8 cellular contexts compared by ENCODE assay signal in the genomic region with DNA sequence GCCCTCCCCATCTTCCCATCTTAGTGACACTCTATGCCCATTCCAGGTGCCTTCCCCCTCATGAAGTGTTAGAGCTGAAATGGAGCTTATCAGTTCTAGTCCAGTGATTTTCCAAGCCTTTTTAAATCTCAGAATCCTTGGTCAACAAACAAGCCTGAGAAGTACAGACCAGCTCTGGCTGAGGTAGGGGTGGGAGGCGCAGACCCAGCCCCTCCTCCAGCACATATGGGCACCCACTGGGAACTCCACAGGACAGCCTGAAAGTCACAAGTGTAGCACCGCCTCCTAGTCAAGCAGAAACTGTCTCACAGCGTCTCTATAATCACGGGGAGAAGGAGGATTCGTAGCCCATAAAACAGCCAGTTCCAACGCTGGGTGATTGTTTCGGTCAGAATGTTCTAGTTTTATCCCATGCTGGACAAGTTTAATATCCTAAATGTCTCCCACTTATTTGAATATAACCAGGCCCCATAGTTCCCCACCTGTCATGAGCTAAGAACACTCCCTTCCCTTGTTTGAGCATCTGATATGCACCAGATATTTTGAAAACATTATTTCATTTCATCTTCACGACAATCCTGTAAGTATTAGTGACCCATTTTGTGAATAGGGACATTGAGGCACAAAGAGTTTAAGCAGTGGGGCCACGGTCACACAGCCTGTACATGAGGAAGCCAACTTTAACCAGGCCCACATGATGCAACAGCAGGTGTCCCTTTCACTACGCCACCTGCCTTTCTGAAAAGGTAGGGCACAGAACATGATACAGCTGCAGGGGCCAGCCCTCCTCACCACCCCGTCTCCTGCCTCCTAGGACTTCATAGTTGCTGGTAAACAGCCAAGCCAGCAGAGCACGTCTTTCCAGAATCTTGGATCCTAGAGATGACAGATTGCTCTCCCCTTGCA. TPM values are rescaled to one million over a fixed set of nuclear protein-coding genes. Genes with fewer than 3 reads are reported as not detected.
DNase-seq lines count a peak whose midpoint lies in the region; ATAC-seq and TF ChIP-seq lines count a peak whose summit lies in the region.

No MANE protein-coding gene starts in this region.

- TF ChIP-seq POLR2A in ovary (IDR thresholded peaks at IDR 0.05): no peak

- H3K4me3 ChIP-seq in ovary: no peak overlapping the region

- no peak overlapping the region for H3K4me3 Mint-ChIP-seq in activated T-cell treated with anti-CD3 and anti-CD28 coated beads, Interleukin-2, amount 50 U/mL, for 24 hours
- no peak overlapping the region for H3K4me3 Mint-ChIP-seq in osteocyte (ENCODE audit: unreplicated experiment)

- 88 to 92% (median 89%) methylated on average over 11 to 12 of the region's 12 CpGs for WGBS in ovary, 3 donors

- no peaks in the 10 kb centered on the region for H3K9me3 Mint-ChIP-seq in activated T-cell treated with anti-CD3 and anti-CD28 coated beads, Interleukin-2, amount 50 U/mL, for 24 hours
- no peaks in the 10 kb centered on the region for H3K9me3 Mint-ChIP-seq in osteocyte (ENCODE audit: unreplicated experiment)

- peak; percentile 79 for ATAC-seq in HG02852 (IDR thresholded peaks at IDR 0.05; ENCODE audit: unreplicated experiment)

- H3K27ac ChIP-seq in caudate nucleus (ENCODE audit: low read depth, low read length) (peak overlapping the region; percentile 74), ovary (no peak overlapping the region)

- intact Hi-C loops in ovary (cut with DNase I): loop anchor here in 1 of 4 donors (2.0 kb wide), 1 partner anchor 47 kb away; no protein-coding TSS in a partner anchor

- H3K27me3 Mint-ChIP-seq in activated T-cell treated with anti-CD3 and anti-CD28 coated beads, Interleukin-2, amount 50 U/mL, for 24 hours: no peaks in the 10 kb centered on the region
- H3K27me3 Mint-ChIP-seq in osteocyte (ENCODE audit: unreplicated experiment): no peaks in the 10 kb centered on the region

- peaks cover 53% of the 10 kb centered on the region for H3K4me1 Mint-ChIP-seq in activated T-cell treated with anti-CD3 and anti-CD28 coated beads, Interleukin-2, amount 50 U/mL, for 24 hours (ENCODE audit: low read depth)
- H3K4me1 Mint-ChIP-seq in osteocyte (ENCODE audit: unreplicated experiment): peaks cover 39% of the 10 kb centered on the region

- peaks cover 6% of the 10 kb centered on the region for H3K4me1 ChIP-seq in ovary (ENCODE audit: insufficient read depth)

- TF ChIP-seq EP300 in ovary (IDR thresholded peaks at IDR 0.05): no peak

- peak overlapping the region; percentile 51 for H3K27ac Mint-ChIP-seq in activated T-cell treated with anti-CD3 and anti-CD28 coated beads, Interleukin-2, amount 50 U/mL, for 24 hours
- H3K27ac Mint-ChIP-seq in osteocyte (ENCODE audit: unreplicated experiment): peak overlapping the region; percentile 59

- peaks cover 87% of the 10 kb centered on the region for H3K36me3 Mint-ChIP-seq in activated T-cell treated with anti-CD3 and anti-CD28 coated beads, Interleukin-2, amount 50 U/mL, for 24 hours (ENCODE audit: low read depth)
- peaks cover 29% of the 10 kb centered on the region for H3K36me3 Mint-ChIP-seq in osteocyte (ENCODE audit: unreplicated experiment)

- DNase-seq in activated T-cell treated with anti-CD3 and anti-CD28 coated beads, Interleukin-2, amount 50 U/mL, for 24 hours: no peak
- no peak for DNase-seq in activated T-cell treated with anti-CD3 and anti-CD28 coated beads, Interleukin-2, amount 50 U/mL, for 48 hours
- DNase-seq in NCI-H345 treated with DMSO at 0.1 percent for 48 hours (lab: John Stamatoyannopoulos, UW; ENCODE audit: unreplicated experiment) (peak; percentile 93), caudate nucleus (lab: John Stamatoyannopoulos, UW) (no peak), osteocyte (ENCODE audit: extremely low spot score, unreplicated experiment) (no peak), AG08395 (ENCODE audit: low spot score) (no peak), ovary (no peak)

- no peak for TF ChIP-seq CTCF in osteocyte (IDR thresholded peaks at IDR 0.05)
- no peak for TF ChIP-seq CTCF in ovary (IDR thresholded peaks at IDR 0.05)

- no peaks in the 10 kb centered on the region for H3K27me3 ChIP-seq in ovary

- H3K9me3 ChIP-seq in ovary: no peaks in the 10 kb centered on the region

- H3K36me3 ChIP-seq in ovary: no peaks in the 10 kb centered on the region

RNA-seq across cellular contexts. Expression of a gene that starts 40.1 kb away (rescaled TPM):
- total RNA-seq in osteocyte (10.5 and 12.8 TPM in 2 replicates), ovary (10 to 100 TPM; 14.9 to 43.0 (median 23.8) TPM)
- polyA plus RNA-seq in ovary: 10 to 100 TPM; 19.2 to 26.0 TPM
